Comparison of ENCODE assay signal across 8 cellular contexts in the genomic region with DNA sequence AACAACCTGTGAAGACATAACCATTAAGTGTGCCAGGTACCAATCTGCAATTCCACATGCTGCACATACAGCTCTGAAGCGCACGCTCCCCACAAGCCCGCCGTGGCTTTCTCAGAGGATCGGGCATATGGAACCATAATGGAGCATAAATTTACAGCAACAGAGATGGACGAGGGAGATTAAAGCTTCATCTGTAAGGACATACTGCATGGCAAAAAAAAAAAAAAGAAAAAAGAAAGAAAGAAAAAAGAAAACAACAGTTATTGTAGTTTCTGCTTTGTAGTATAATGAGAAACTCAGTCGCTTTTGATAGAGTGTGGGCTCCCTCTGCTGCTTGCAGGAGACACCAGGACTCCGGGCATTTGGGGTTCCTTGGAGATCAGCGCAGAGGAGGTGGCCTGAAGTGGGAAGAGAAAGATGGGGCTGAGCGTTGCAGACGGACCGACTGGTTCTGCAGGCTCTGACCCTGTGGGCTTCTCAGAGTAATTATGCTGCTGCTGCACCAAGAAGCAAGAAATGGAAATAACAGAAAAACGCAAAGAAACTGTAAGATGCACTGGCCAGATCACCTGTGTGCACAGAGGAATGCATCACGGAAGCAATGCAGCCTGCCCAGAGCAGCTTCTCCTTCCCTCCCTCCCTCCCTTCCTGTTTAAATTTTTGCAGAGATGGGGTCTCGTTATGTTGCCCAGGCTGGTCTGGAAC. TPM values are rescaled to one million over a fixed set of nuclear protein-coding genes. Genes with fewer than 3 reads are reported as not detected.
A peak's percentile ranks its signal among the peaks of the same experiment; 100 is the strongest.
DNase-seq lines count a peak whose midpoint lies in the region; ATAC-seq and TF ChIP-seq lines count a peak whose summit lies in the region.

No MANE protein-coding gene starts in this region.

- H3K4me3 Mint-ChIP-seq in endodermal cell (no peak overlapping the region), mesothelial cell of epicardium (no peak overlapping the region)
- H3K4me3 Mint-ChIP-seq in stimulated activated memory B cell treated with anti-CD40 and anti-IgM and Interleukin-4, amounts not matched to agents 10 μg/mL and 1 μg/mL and 100 μg/mL, for 72 hours, result no peak overlapping the region

- no peak overlapping the region for H3K27ac Mint-ChIP-seq in endodermal cell
- no peak overlapping the region for H3K27ac Mint-ChIP-seq in mesothelial cell of epicardium
- H3K27ac Mint-ChIP-seq in stimulated activated memory B cell treated with anti-CD40 and anti-IgM and Interleukin-4, amounts not matched to agents 10 μg/mL and 1 μg/mL and 100 μg/mL, for 72 hours, result no peak overlapping the region

- H3K4me1 ChIP-seq in BE2C (peaks cover 7% of the 10 kb centered on the region), endodermal cell (ENCODE audit: control insufficient read depth, insufficient read depth, low read length) (no peaks in the 10 kb centered on the region), tibial artery (no peaks in the 10 kb centered on the region)

- H3K4me1 Mint-ChIP-seq in endodermal cell, result no peaks in the 10 kb centered on the region
- H3K4me1 Mint-ChIP-seq in mesothelial cell of epicardium, result peaks cover 2% of the 10 kb centered on the region
- H3K4me1 Mint-ChIP-seq in stimulated activated memory B cell treated with anti-CD40 and anti-IgM and Interleukin-4, amounts not matched to agents 10 μg/mL and 1 μg/mL and 100 μg/mL, for 72 hours, result no peaks in the 10 kb centered on the region

- intact Hi-C loops in tibial artery (cut with DNase I; ENCODE audit: low total_unique reads), result no loop called here

- no peaks in the 10 kb centered on the region for H3K9me3 ChIP-seq in BE2C
- H3K9me3 ChIP-seq in endodermal cell (ENCODE audit: control insufficient read depth, low read length), result no peaks in the 10 kb centered on the region
- H3K9me3 ChIP-seq in tibial artery, result no peaks in the 10 kb centered on the region

- H3K36me3 Mint-ChIP-seq in endodermal cell (ENCODE audit: low read depth), result no peaks in the 10 kb centered on the region
- no peaks in the 10 kb centered on the region for H3K36me3 Mint-ChIP-seq in mesothelial cell of epicardium
- no peaks in the 10 kb centered on the region for H3K36me3 Mint-ChIP-seq in stimulated activated memory B cell treated with anti-CD40 and anti-IgM and Interleukin-4, amounts not matched to agents 10 μg/mL and 1 μg/mL and 100 μg/mL, for 72 hours

- H3K27ac ChIP-seq in endodermal cell (ENCODE audit: low read depth, low read length), result no peak overlapping the region
- H3K27ac ChIP-seq in tibial artery, result no peak overlapping the region

- no peak for ATAC-seq in stimulated activated memory B cell treated with anti-CD40 and anti-IgM and Interleukin-4, amounts not matched to agents 10 μg/mL and 1 μg/mL and 100 μg/mL, for 72 hours

- H3K27me3 Mint-ChIP-seq in endodermal cell (ENCODE audit: insufficient read depth) (peaks cover 5% of the 10 kb centered on the region), mesothelial cell of epicardium (ENCODE audit: low read depth) (peaks cover 10% of the 10 kb centered on the region)
- peaks cover 40% of the 10 kb centered on the region for H3K27me3 Mint-ChIP-seq in stimulated activated memory B cell treated with anti-CD40 and anti-IgM and Interleukin-4, amounts not matched to agents 10 μg/mL and 1 μg/mL and 100 μg/mL, for 72 hours

- DNase-seq in BE2C, result peak; percentile 72
- DNase-seq in GM20000 (ENCODE audit: low spot score), result peak; percentile 71
- DNase-seq in NCI-H345 (lab: John Stamatoyannopoulos, UW), result peak; percentile 85
- DNase-seq in activated CD4-positive, alpha-beta T cell treated with anti-CD3 and anti-CD28 coated beads for 4 hours, result peak; percentile 28 to 53
- DNase-seq in endodermal cell, result peak; percentile 86
- DNase-seq in mesothelial cell of epicardium (ENCODE audit: low spot score in 2 of 2, unreplicated experiment in 2 of 2), result peak; percentile 46 to 62
- DNase-seq in tibial artery, result peak in 1 of 2 donors; percentile 35

- peak; percentile 87 for TF ChIP-seq CTCF in BE2C (IDR thresholded peaks at IDR 0.05; ENCODE audit: low read depth, low read length)
- peak; percentile 54 for TF ChIP-seq CTCF in GM20000 (IDR thresholded peaks at IDR 0.05; ENCODE audit: extremely low read depth, missing control alignments)
- TF ChIP-seq CTCF in endodermal cell (conservative IDR thresholded peaks at IDR 0.05), result peak; percentile 89
- peak; percentile 28 for TF ChIP-seq CTCF in mesothelial cell of epicardium (IDR thresholded peaks at IDR 0.05; ENCODE audit: unreplicated experiment)
- peak; percentile 28 to 29 for TF ChIP-seq CTCF in tibial artery (IDR thresholded peaks at IDR 0.05)

- 60 to 64% methylated on average over 9 to 15 of the region's 15 CpGs for whole genome bisulfite sequencing in endodermal cell (ENCODE audit: insufficient coverage in 1 of 2, insufficient read length in 1 of 2), 2 experiments

- H3K27me3 ChIP-seq in BE2C, result no peaks in the 10 kb centered on the region
- H3K27me3 ChIP-seq in endodermal cell (ENCODE audit: control insufficient read depth, insufficient read depth, low read length, poor library complexity, severe bottlenecking), result no peaks in the 10 kb centered on the region
- H3K27me3 ChIP-seq in tibial artery, result peaks cover 0 to 50% of the 10 kb centered on the region in 2 donors

- H3K4me3 ChIP-seq in BE2C (ENCODE audit: low read depth, low read length) (peak overlapping the region; percentile 63), endodermal cell (ENCODE audit: low read length) (no peak overlapping the region), tibial artery (no peak overlapping the region)

- no peak overlapping the region for H3K9ac ChIP-seq in endodermal cell (ENCODE audit: extremely low read depth, low read length, poor library complexity, severe bottlenecking)

- H3K9me3 Mint-ChIP-seq in endodermal cell, result peaks cover 2% of the 10 kb centered on the region
- H3K9me3 Mint-ChIP-seq in mesothelial cell of epicardium, result no peaks in the 10 kb centered on the region
- no peaks in the 10 kb centered on the region for H3K9me3 Mint-ChIP-seq in stimulated activated memory B cell treated with anti-CD40 and anti-IgM and Interleukin-4, amounts not matched to agents 10 μg/mL and 1 μg/mL and 100 μg/mL, for 72 hours

- H3K36me3 ChIP-seq in BE2C (no peaks in the 10 kb centered on the region), endodermal cell (ENCODE audit: control insufficient read depth, insufficient read depth, low read length) (no peaks in the 10 kb centered on the region), tibial artery (no peaks in the 10 kb centered on the region)

RNA-seq across cellular contexts. Expression of gene PDCD5, which starts 10.8 kb away (rescaled TPM):
- polyA plus RNA-seq in BE2C (2012; ENCODE audit: insufficient read depth, insufficient read length, low read depth), result 357 TPM
- total RNA-seq in endodermal cell, result 100 to 1,000 TPM; 100 to 102 TPM
- 107 TPM for polyA plus RNA-seq in endodermal cell (2013, experiment 1 of 2)
- polyA plus RNA-seq in endodermal cell (2013, experiment 2 of 2), result 111 TPM
- total RNA-seq in mesothelial cell of epicardium, result 97.9 to 101 TPM (median 98.7 TPM) in 3 replicates

Comparison
In these comparisons a context has a peak if more than half of its experiments do, and no peak if none do; other contexts are left out.
1. CTCF ChIP-seq: peak in every context shown above with its lines; median percentile 89 in endodermal cell; 87 in BE2C; 54 in GM20000; 28 in tibial artery; 28 in mesothelial cell of epicardium.